ENCODE assay signal across 23 cellular contexts in genomic region chr9:101814064-101814463, GRCh38.
"Had no signal": no experiment of that assay in that cellular context is flagged by ENCODE, and none has a peak within 500 bp of the region (broad histone marks: within the 10 kb centered on the region; RNA-seq: fewer than 3 reads in every experiment).

No MANE protein-coding gene starts in this region.

- H3K4me3 ChIP-seq: coronary artery, dorsolateral prefrontal cortex, esophagus muscularis mucosa, gastroesophageal sphincter, heart left ventricle, hepatocyte, left lung, lower lobe of right lung, mucosa of descending colon had no signal

- DNase-seq: dermis blood vessel endothelial cell; dorsolateral prefrontal cortex; effector CD4-positive, alpha-beta T cell; effector memory CD4-positive, alpha-beta T cell; foreskin keratinocyte; heart left ventricle; hypothalamus; immature natural killer cell; left cardiac atrium; left lung; left ventricle myocardium superior; lower lobe of right lung; mesenchymal stem cell; mucosa of descending colon; naive B cell had no signal

- FAIRE-seq: colon, endothelial cell of umbilical vein, frontal cortex, keratinocyte had no signal
